8 cellular contexts compared by ENCODE assay signal in the genomic region with DNA sequence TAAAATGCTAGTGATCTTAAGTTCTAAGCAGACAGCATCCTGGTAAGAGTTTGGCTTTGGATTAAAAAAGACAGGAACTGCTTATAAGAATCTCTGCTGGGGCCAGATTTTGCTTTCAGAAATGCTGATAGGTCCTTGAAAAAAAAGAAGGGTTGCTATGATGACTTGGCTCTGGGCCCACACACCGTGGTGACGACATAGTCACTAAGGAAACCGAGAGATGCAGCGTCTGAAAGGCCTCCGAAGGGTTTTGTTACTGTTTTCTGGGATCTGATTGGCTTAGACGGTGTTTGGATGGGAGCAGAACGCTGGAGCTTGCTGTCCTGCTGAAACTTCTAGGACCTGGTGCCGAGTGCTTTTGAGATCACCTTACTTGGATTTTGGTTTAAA. TPM values are rescaled to one million over a fixed set of nuclear protein-coding genes. Genes with fewer than 3 reads are reported as not detected.
DNase-seq lines count a peak whose midpoint lies in the region; ATAC-seq and TF ChIP-seq lines count a peak whose summit lies in the region.

No MANE protein-coding gene starts in this region.

- peak; percentile 67 to 75 for ATAC-seq in naive thymus-derived CD8-positive, alpha-beta T cell
- no peak for ATAC-seq in HG03045 (IDR thresholded peaks at IDR 0.05; ENCODE audit: unreplicated experiment)

- peaks cover 0 to 16% (median 4%) of the 10 kb centered on the region in 3 donors for H3K36me3 Mint-ChIP-seq in naive thymus-derived CD8-positive, alpha-beta T cell

- H3K27me3 Mint-ChIP-seq in naive thymus-derived CD8-positive, alpha-beta T cell: no peaks in the 10 kb centered on the region

- peak; percentile 54 for DNase-seq in DMS 273 treated with DMSO at 0.1 percent for 48 hours (lab: John Stamatoyannopoulos, UW)
- DNase-seq in HFF-Myc (ENCODE audit: extremely low read depth, low read depth): peak; percentile 81
- peak; percentile 64 for DNase-seq in NCI-H524 treated with DMSO at 0.1 percent for 48 hours (lab: John Stamatoyannopoulos, UW)
- peak; percentile 83 for DNase-seq in activated T-cell treated with anti-CD3 and anti-CD28 coated beads for 1 hour (ENCODE audit: low read depth)
- DNase-seq in epithelial cell of esophagus (ENCODE audit: low read depth): peak; percentile 79
- DNase-seq in naive thymus-derived CD8-positive, alpha-beta T cell: peak; percentile 74 to 98 (median 95)
- peak; percentile 43 to 81 for DNase-seq in stimulated activated CD8-positive, alpha-beta memory T cell treated with anti-CD3 and anti-CD28 coated beads, Interleukin-7, amount 100 ng/mL, for 48 hours (ENCODE audit: extremely low read depth in 1 of 2, low read depth in 1 of 2)

- POLR2A ChIA-PET in naive thymus-derived CD8-positive, alpha-beta T cell (lab: Charles Lee): interaction anchor here (0.6 to 3.4 kb wide), 5 partner anchors 9 to 95 kb away, joined by 3 to 20 read pairs (median 5); partner anchors contain the start of genes FAM118A, RIBC2 and SMC1B

- peak overlapping the region; percentile 77 to 92 (median 83) for H3K4me3 Mint-ChIP-seq in naive thymus-derived CD8-positive, alpha-beta T cell

- H3K4me3 ChIP-seq in HFF-Myc (replicated peaks; ENCODE audit: low read depth, low read length) (no peak overlapping the region), epithelial cell of esophagus (ENCODE audit: low read length) (no peak overlapping the region)

- peaks cover 23 to 90% (median 72%) of the 10 kb centered on the region in 4 donors for H3K4me1 Mint-ChIP-seq in naive thymus-derived CD8-positive, alpha-beta T cell

- no peaks in the 10 kb centered on the region for H3K9me3 Mint-ChIP-seq in naive thymus-derived CD8-positive, alpha-beta T cell

- peak overlapping the region; percentile 97 to 100 (median 99) for H3K27ac Mint-ChIP-seq in naive thymus-derived CD8-positive, alpha-beta T cell

- TF ChIP-seq CTCF in HFF-Myc (IDR thresholded peaks at IDR 0.05; ENCODE audit: low read depth, low read length, missing control alignments): no peak
- TF ChIP-seq CTCF in epithelial cell of esophagus (IDR thresholded peaks at IDR 0.05; ENCODE audit: insufficient read depth, low read depth, low read length, missing control alignments): no peak

RNA-seq across cellular contexts. Expression of gene FAM118A, which starts 8.4 kb away (rescaled TPM):
- 10 to 100 TPM; 82.8 to 88.5 TPM for total RNA-seq in naive thymus-derived CD8-positive, alpha-beta T cell
- polyA plus RNA-seq in naive thymus-derived CD8-positive, alpha-beta T cell: 10 to 100 TPM; 33.2 to 67.8 (median 48.1) TPM

RNA-seq across cellular contexts. Expression of gene UPK3A, which starts 33.4 kb away (rescaled TPM):
- total RNA-seq in naive thymus-derived CD8-positive, alpha-beta T cell: not detected
- polyA plus RNA-seq in naive thymus-derived CD8-positive, alpha-beta T cell: not detected
